20 cellular contexts compared by ENCODE assay signal in genomic region chr16:11580451-11581086, GRCh38. TPM values are rescaled to one million over a fixed set of nuclear protein-coding genes. Genes with fewer than 3 reads are reported as not detected.
A peak's percentile ranks its signal among the peaks of the same experiment; 100 is the strongest.
DNase-seq lines count a peak whose midpoint lies in the region; ATAC-seq and TF ChIP-seq lines count a peak whose summit lies in the region.
"Had no signal": no experiment of that assay in that cellular context is flagged by ENCODE, and none has a peak within 500 bp of the region (broad histone marks: within the 10 kb centered on the region; RNA-seq: fewer than 3 reads in every experiment).

No MANE protein-coding gene starts in this region.

- peaks cover 51 to 88% (median 74%) of the 10 kb centered on the region in 4 donors for H3K4me1 Mint-ChIP-seq in CD4-positive, alpha-beta memory T cell
- H3K4me1 Mint-ChIP-seq in naive thymus-derived CD8-positive, alpha-beta T cell = peaks cover 34 to 91% (median 86%) of the 10 kb centered on the region in 4 donors

- no peak for DNase-seq in CD4-positive, alpha-beta memory T cell
- DNase-seq in activated naive CD4-positive, alpha-beta T cell treated with anti-CD3 and anti-CD28 coated beads, Interleukin-2, amount 50 U/mL, for 72 hours (ENCODE audit: low spot score in 2 of 2) = no peak
- no peak for DNase-seq in naive thymus-derived CD8-positive, alpha-beta T cell
- DNase-seq in NCI-H69 (lab: John Stamatoyannopoulos, UW) = no peak
- DNase-seq in AG20443 (ENCODE audit: low spot score) = no peak
- DNase-seq in transverse colon = no peak
- DNase-seq: activated CD4-positive, alpha-beta T cell treated with anti-CD3 and anti-CD28 coated beads for 4 hours; activated gamma-delta T cell; DMS53; midbrain; MM.1S; NCI-H187; occipital lobe; SHP77 treated with DMSO at 0.1 percent for 48 hours; stimulated activated CD4-positive, alpha-beta T cell treated with anti-CD3 and anti-CD28 coated beads, Interleukin-2, amount 100 ng/mL, for 24 hours had no signal

- H3K4me3 ChIP-seq in BLaER1 treated with 17β-estradiol and CSF1 and Interleukin-3, amounts not matched to agents 10 nM and 100 nM = no peak overlapping the region
- no peak overlapping the region for H3K4me3 ChIP-seq in CD4-positive, alpha-beta memory T cell (ENCODE audit: low read length in 2 of 2)
- no peak overlapping the region for H3K4me3 ChIP-seq in transverse colon
- H3K4me3 ChIP-seq: thoracic aorta had no signal

- no peak for TF ChIP-seq CTCF in transverse colon (IDR thresholded peaks at IDR 0.05)

- POLR2A ChIA-PET in CD4-positive, alpha-beta memory T cell (lab: Charles Lee; ENCODE audit: partially characterized antibody) = interaction anchor here (9.2 kb wide), 1 partner anchor 22 kb away, joined by 134 read pairs; no protein-coding TSS in a partner anchor
- POLR2A ChIA-PET in naive thymus-derived CD8-positive, alpha-beta T cell (lab: Charles Lee) = interaction anchor here (3.0 kb wide), 1 partner anchor 42 kb away, joined by 23 read pairs; no protein-coding TSS in a partner anchor

- H3K4me3 Mint-ChIP-seq in CD4-positive, alpha-beta memory T cell = peak overlapping the region in 4 of 8 donors; percentile 25 to 82 (median 46)
- H3K4me3 Mint-ChIP-seq in naive thymus-derived CD8-positive, alpha-beta T cell = peak overlapping the region; percentile 28 to 93 (median 64)

- no peaks in the 10 kb centered on the region for H3K9me3 Mint-ChIP-seq in CD4-positive, alpha-beta memory T cell
- H3K9me3 Mint-ChIP-seq in activated naive CD4-positive, alpha-beta T cell treated with anti-CD3 and anti-CD28 coated beads, Interleukin-2, amount 50 U/mL, for 72 hours = no peaks in the 10 kb centered on the region
- H3K9me3 Mint-ChIP-seq in naive thymus-derived CD8-positive, alpha-beta T cell = no peaks in the 10 kb centered on the region

- ATAC-seq in activated naive CD4-positive, alpha-beta T cell treated with anti-CD3 and anti-CD28 coated beads, Interleukin-2, amount 50 U/mL, for 72 hours = no peak
- no peak for ATAC-seq in naive thymus-derived CD8-positive, alpha-beta T cell
- ATAC-seq: esophagus mucosa, HCT116, sciatic nerve had no signal

- H3K27me3 ChIP-seq in BLaER1 treated with 17β-estradiol and CSF1 and Interleukin-3, amounts not matched to agents 10 nM and 100 nM = peaks cover 0 to 30% (median 23%) of the 10 kb centered on the region in 11 experiments; a peak in 19 of 22 replicates
- no peaks in the 10 kb centered on the region for H3K27me3 ChIP-seq in CD4-positive, alpha-beta memory T cell (ENCODE audit: insufficient read depth, low read length)
- no peaks in the 10 kb centered on the region for H3K27me3 ChIP-seq in transverse colon

- H3K27ac ChIP-seq in BLaER1 treated with 17β-estradiol and CSF1 and Interleukin-3, amounts not matched to agents 10 nM and 100 nM = no peak overlapping the region; a peak in 1 of 22 replicates
- no peak overlapping the region for H3K27ac ChIP-seq in CD4-positive, alpha-beta memory T cell (ENCODE audit: low read depth, low read length)
- peak overlapping the region in 1 of 4 donors; percentile 91 for H3K27ac ChIP-seq in transverse colon
- H3K27ac ChIP-seq: thoracic aorta had no signal

- no peak for TF ChIP-seq EP300 in transverse colon (IDR thresholded peaks at IDR 0.05; ENCODE audit: low read depth)

- intact Hi-C loops in CD4-positive, alpha-beta memory T cell (cut with micrococcal nuclease) = no loop called here
- intact Hi-C loops in transverse colon (cut with DNase I; ENCODE audit: low total_unique reads) = no loop called here

- H3K4me2 ChIP-seq in BLaER1 treated with 17β-estradiol and CSF1 and Interleukin-3, amounts not matched to agents 10 nM and 100 nM = peak overlapping the region in 10 of 11 experiments; percentile 90 to 99 (median 98); a peak in 16 of 22 replicates

- peaks cover 51 to 100% (median 89%) of the 10 kb centered on the region in 11 experiments for H4K20me1 ChIP-seq in BLaER1 treated with 17β-estradiol and CSF1 and Interleukin-3, amounts not matched to agents 10 nM and 100 nM

- peak overlapping the region in 5 of 7 donors; percentile 29 to 82 (median 62) for H3K27ac Mint-ChIP-seq in CD4-positive, alpha-beta memory T cell
- peak overlapping the region; percentile 83 to 88 for H3K27ac Mint-ChIP-seq in activated naive CD4-positive, alpha-beta T cell treated with anti-CD3 and anti-CD28 coated beads, Interleukin-2, amount 50 U/mL, for 72 hours
- peak overlapping the region; percentile 68 to 94 (median 88) for H3K27ac Mint-ChIP-seq in naive thymus-derived CD8-positive, alpha-beta T cell

- H3K4me1 ChIP-seq in BLaER1 treated with 17β-estradiol and CSF1 and Interleukin-3, amounts not matched to agents 10 nM and 100 nM = peaks cover 83 to 97% (median 85%) of the 10 kb centered on the region in 10 experiments
- H3K4me1 ChIP-seq in CD4-positive, alpha-beta memory T cell (ENCODE audit: insufficient read depth, low read length) = peaks cover 93% of the 10 kb centered on the region
- peaks cover 0 to 89% (median 49%) of the 10 kb centered on the region in 4 donors for H3K4me1 ChIP-seq in transverse colon

- H3K9me3 ChIP-seq in BLaER1 treated with 17β-estradiol and CSF1 and Interleukin-3, amounts not matched to agents 10 nM and 100 nM (replicated peaks in 1 of 11) = peaks cover 0 to 4% (median 0%) of the 10 kb centered on the region in 11 experiments; a peak in 2 of 22 replicates
- no peaks in the 10 kb centered on the region for H3K9me3 ChIP-seq in CD4-positive, alpha-beta memory T cell (ENCODE audit: control insufficient read depth in 1 of 2, low read length in 2 of 2)
- no peaks in the 10 kb centered on the region for H3K9me3 ChIP-seq in transverse colon
- H3K9me3 ChIP-seq: thoracic aorta had no signal

- CTCF ChIA-PET in CD4-positive, alpha-beta memory T cell (lab: Charles Lee; ENCODE audit: partially characterized antibody) = interaction anchor here (1.3 to 2.6 kb wide), 3 partner anchors 12 to 49 kb away, joined by 3 to 20 read pairs (median 3); no protein-coding TSS in a partner anchor

- in situ Hi-C loops in transverse colon (cut with MboI; ENCODE audit: low pct_ligation_motif_present in 1 of 4, low pct_unique_long_range_greater_than_20kb in 1 of 4, low sequenced_read_pairs in 3 of 4) = no loop called here

- TF ChIP-seq POLR2A in transverse colon (IDR thresholded peaks at IDR 0.05) = no peak

- no peaks in the 10 kb centered on the region for H3K27me3 Mint-ChIP-seq in CD4-positive, alpha-beta memory T cell
- no peaks in the 10 kb centered on the region for H3K27me3 Mint-ChIP-seq in naive thymus-derived CD8-positive, alpha-beta T cell

- H3K36me3 ChIP-seq in BLaER1 treated with 17β-estradiol and CSF1 and Interleukin-3, amounts not matched to agents 10 nM and 100 nM = peaks cover 0 to 62% (median 18%) of the 10 kb centered on the region in 11 experiments; a peak in 16 of 22 replicates
- peaks cover 3% of the 10 kb centered on the region for H3K36me3 ChIP-seq in CD4-positive, alpha-beta memory T cell (ENCODE audit: insufficient read depth, low read length)
- H3K36me3 ChIP-seq in transverse colon = no peaks in the 10 kb centered on the region
- H3K36me3 ChIP-seq: thoracic aorta had no signal

- H3K9ac ChIP-seq in BLaER1 treated with 17β-estradiol and CSF1 and Interleukin-3, amounts not matched to agents 10 nM and 100 nM = no peak overlapping the region; a peak in 1 of 22 replicates

- WGBS in transverse colon (ENCODE audit: low coverage in 1 of 2), 2 donors = 90 to 98% methylated on average over 8 to 12 of the region's 12 CpGs

- peaks cover 7 to 45% of the 10 kb centered on the region in 2 donors for H3K36me3 Mint-ChIP-seq in CD4-positive, alpha-beta memory T cell
- peaks cover 9 to 41% of the 10 kb centered on the region in 2 donors for H3K36me3 Mint-ChIP-seq in activated naive CD4-positive, alpha-beta T cell treated with anti-CD3 and anti-CD28 coated beads, Interleukin-2, amount 50 U/mL, for 72 hours
- H3K36me3 Mint-ChIP-seq in naive thymus-derived CD8-positive, alpha-beta T cell = peaks cover 0 to 37% (median 12%) of the 10 kb centered on the region in 3 donors

RNA-seq across cellular contexts. Expression of gene LITAF, which starts 6.2 kb away (rescaled TPM):
- total RNA-seq in CD4-positive, alpha-beta memory T cell = 100 to 1,000 TPM; 155 to 157 TPM
- polyA plus RNA-seq in CD4-positive, alpha-beta memory T cell = 100 to 1,000 TPM; 343 to 496 TPM
- total RNA-seq in activated naive CD4-positive, alpha-beta T cell treated with anti-CD3 and anti-CD28 coated beads, Interleukin-2, amount 50 U/mL, for 72 hours = 100 to 1,000 TPM in 1 of 2 donors, 10 to 100 TPM in 1; 91.0 to 112 TPM
- total RNA-seq in naive thymus-derived CD8-positive, alpha-beta T cell = 100 to 1,000 TPM; 169 to 176 TPM
- polyA plus RNA-seq in naive thymus-derived CD8-positive, alpha-beta T cell = 100 to 1,000 TPM; 553 to 770 (median 597) TPM
- 100 to 1,000 TPM in 2 of 4 donors, 10 to 100 TPM in 2; 32.8 to 193 (median 101) TPM for total RNA-seq in transverse colon
